Comparison of ENCODE assay signal across 8 cellular contexts in the genomic region with DNA sequence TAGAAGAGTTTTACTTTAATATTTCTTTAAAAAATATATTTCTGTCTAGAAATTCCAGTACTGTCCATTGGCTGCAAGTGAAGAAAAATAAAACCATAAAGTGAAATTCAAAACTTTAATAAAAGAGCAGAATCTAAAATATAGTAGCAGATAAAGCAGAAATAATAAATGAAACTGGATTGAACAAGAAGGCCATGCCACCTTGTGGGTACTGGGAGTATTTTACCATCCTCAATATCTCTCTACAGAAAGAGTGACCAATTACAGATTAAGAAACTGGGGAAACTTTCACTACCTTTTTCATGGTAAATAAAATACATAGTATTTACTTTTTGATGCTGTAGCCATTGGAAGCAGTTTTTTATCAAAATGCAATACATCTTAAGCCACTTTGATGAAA.
DNase-seq lines count a peak whose midpoint lies in the region; ATAC-seq and TF ChIP-seq lines count a peak whose summit lies in the region.

No MANE protein-coding gene starts in this region.

- H3K9me3 Mint-ChIP-seq in HFFc6 = no peaks in the 10 kb centered on the region

- H3K27me3 Mint-ChIP-seq in HFFc6 (ENCODE audit: insufficient read depth) = peaks cover 6% of the 10 kb centered on the region

- peak; percentile 71 for TF ChIP-seq CTCF in HFFc6 (IDR thresholded peaks at IDR 0.05)

- H3K36me3 Mint-ChIP-seq in HFFc6 (ENCODE audit: low read depth) = no peaks in the 10 kb centered on the region

- ATAC-seq in GM21825 (IDR thresholded peaks at IDR 0.05; ENCODE audit: unreplicated experiment) = no peak

- H3K27ac Mint-ChIP-seq in HFFc6 = no peak overlapping the region

- no peaks in the 10 kb centered on the region for H3K4me1 Mint-ChIP-seq in HFFc6 (ENCODE audit: low read depth)

- DNase-seq in Daoy (ENCODE audit: low read depth) (peak; percentile 27), HFFc6 (peak; percentile 17), RPMI7951 (ENCODE audit: low read depth) (peak; percentile 31), glomerular endothelial cell (ENCODE audit: extremely low read depth, low read depth, low spot score) (peak; percentile 12), epidermal melanocyte (ENCODE audit: insufficient read length, low spot score) (no peak), D341Med (ENCODE audit: low spot score) (no peak), NCI-H2171 treated with DMSO at 0.1 percent for 48 hours (lab: John Stamatoyannopoulos, UW) (no peak)

- no peak overlapping the region for H3K4me3 Mint-ChIP-seq in HFFc6

Comparison
In these comparisons a context has a peak if more than half of its experiments do, and no peak if none do; other contexts are left out.
1. DNase-seq: peak in Daoy (single experiment), HFFc6 (single experiment), RPMI7951 (single experiment) and glomerular endothelial cell (single experiment); none in epidermal melanocyte (single experiment), D341Med (single experiment) and NCI-H2171 treated with DMSO at 0.1 percent for 48 hours (single experiment).